Comparison of ENCODE assay signal across 8 cellular contexts in the genomic region with DNA sequence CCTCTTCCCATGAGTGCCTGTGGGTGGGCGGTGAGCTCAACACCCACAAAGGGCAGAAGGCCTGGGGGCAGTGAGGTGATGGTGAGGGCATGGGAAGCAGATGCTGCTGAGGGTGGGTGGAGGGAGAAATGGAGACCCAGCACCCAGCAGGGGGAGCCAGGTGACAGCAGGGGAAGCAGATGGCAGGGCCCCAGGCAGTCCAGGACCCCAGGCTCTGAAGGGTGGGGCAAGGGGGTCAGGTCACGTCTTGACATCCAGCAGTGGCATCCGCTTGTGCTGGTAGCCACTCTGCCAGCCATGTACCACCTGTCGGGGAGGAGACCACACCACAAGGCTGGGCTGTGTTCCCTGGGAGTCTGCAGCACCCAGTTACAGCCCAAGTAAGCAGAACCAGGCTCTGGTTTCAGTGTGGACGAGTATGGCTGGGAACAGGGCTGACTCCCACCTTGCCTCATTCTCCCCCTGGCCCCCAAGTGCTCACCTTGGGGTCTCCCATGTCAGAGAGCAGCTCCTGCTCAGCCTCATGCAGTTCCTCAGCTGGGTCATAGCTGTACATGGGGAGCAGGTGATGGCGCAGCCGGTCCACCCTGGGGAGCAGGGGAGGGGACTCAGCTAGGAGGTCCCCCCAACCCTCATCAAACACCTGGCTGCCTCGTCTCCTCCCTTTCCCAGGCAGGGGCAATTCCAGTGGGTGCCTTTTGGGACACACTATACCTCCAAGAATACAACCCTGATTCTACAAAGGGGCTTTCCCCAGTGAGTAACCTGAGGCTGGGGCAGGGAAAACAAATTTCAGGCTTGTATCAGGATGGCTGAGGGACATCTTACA. TPM values are rescaled to one million over a fixed set of nuclear protein-coding genes. Genes with fewer than 3 reads are reported as not detected.
A peak's percentile ranks its signal among the peaks of the same experiment; 100 is the strongest.
DNase-seq lines count a peak whose midpoint lies in the region; ATAC-seq and TF ChIP-seq lines count a peak whose summit lies in the region.

No MANE protein-coding gene starts in this region.

- peaks cover 10% of the 10 kb centered on the region for H3K36me3 ChIP-seq in PC-9 (ENCODE audit: low read depth)

- peak overlapping the region; percentile 93 for H3K4me3 Mint-ChIP-seq in activated naive CD4-positive, alpha-beta T cell treated with anti-CD3 and anti-CD28 coated beads, Interleukin-2, amount 50 U/mL, for 24 hours

- H3K27me3 ChIP-seq in PC-9 (ENCODE audit: insufficient read depth, low read depth) = no peaks in the 10 kb centered on the region

- H3K27me3 Mint-ChIP-seq in activated naive CD4-positive, alpha-beta T cell treated with anti-CD3 and anti-CD28 coated beads, Interleukin-2, amount 50 U/mL, for 24 hours = no peaks in the 10 kb centered on the region

- intact Hi-C loops in PC-9 (cut with micrococcal nuclease; ENCODE audit: unreplicated experiment) = loop anchor here (5.0 to 10.0 kb wide), 3 partner anchors 462 to 896 kb away; a partner anchor contains a TSS

- H3K9me3 Mint-ChIP-seq in activated naive CD4-positive, alpha-beta T cell treated with anti-CD3 and anti-CD28 coated beads, Interleukin-2, amount 50 U/mL, for 24 hours = no peaks in the 10 kb centered on the region

- H3K27ac ChIP-seq in C4-2B (no peak overlapping the region), PC-9 (peak overlapping the region; percentile 83)

- no peaks in the 10 kb centered on the region for H3K9me3 ChIP-seq in PC-9 (ENCODE audit: insufficient read depth, low read depth)

- H2AFZ ChIP-seq in PC-9 = no peak overlapping the region

- H3K9me2 ChIP-seq in PC-9 (ENCODE audit: insufficient read depth) = no peaks in the 10 kb centered on the region

- no TSS peak for BruUV-seq in PC-9 (replicated peaks; lab: Mats Ljungman, UMichigan)

- ATAC-seq in GM21576 (IDR thresholded peaks at IDR 0.05; ENCODE audit: unreplicated experiment) (no peak), HG02678 (IDR thresholded peaks at IDR 0.05; ENCODE audit: unreplicated experiment) (no peak)

- POLR2A ChIA-PET in PC-9 (lab: Charles Lee; ENCODE audit: unreplicated experiment) = interaction anchor here (0.6 to 0.8 kb wide), 3 partner anchors 10 to 309 kb away, joined by 5 read pairs; a partner anchor contains a TSS

- TF ChIP-seq CTCF in C4-2B (conservative IDR thresholded peaks at IDR 0.05) (peak; percentile 70), GM20000 (IDR thresholded peaks at IDR 0.05; ENCODE audit: extremely low read depth, missing control alignments) (peak; percentile 60), PC-9 (conservative IDR thresholded peaks at IDR 0.05) (peak; percentile 62; the same call in 1 of the 2 replicates)

- peaks cover 18% of the 10 kb centered on the region for H3K36me3 Mint-ChIP-seq in activated naive CD4-positive, alpha-beta T cell treated with anti-CD3 and anti-CD28 coated beads, Interleukin-2, amount 50 U/mL, for 24 hours

- peak overlapping the region; percentile 96 for H3K27ac Mint-ChIP-seq in activated naive CD4-positive, alpha-beta T cell treated with anti-CD3 and anti-CD28 coated beads, Interleukin-2, amount 50 U/mL, for 24 hours

- H3K79me2 ChIP-seq in PC-9 (ENCODE audit: low read depth) = peaks cover 24% of the 10 kb centered on the region

- H4K20me1 ChIP-seq in PC-9 (ENCODE audit: insufficient read depth) = peaks cover 5% of the 10 kb centered on the region; the same call in 1 of the 2 replicates

- peak overlapping the region; percentile 95 for H3K4me2 ChIP-seq in PC-9

- peaks cover 64% of the 10 kb centered on the region for H3K4me1 ChIP-seq in PC-9 (replicated peaks; ENCODE audit: insufficient read depth)

- no peak overlapping the region; the same call in 1 of the 2 replicates for H3K4me3 ChIP-seq in PC-9

- DNase-seq in GM20000 (ENCODE audit: low spot score) (peak; percentile 60), PC-9 (peak; percentile 72 to 75), islet precursor cell (peak; percentile 86), NCI-H2107 treated with DMSO at 0.1 percent for 48 hours (lab: John Stamatoyannopoulos, UW; ENCODE audit: unreplicated experiment) (no peak)

- H3F3A ChIP-seq in PC-9 (ENCODE audit: insufficient read depth, low read depth) = peaks cover 66% of the 10 kb centered on the region

- H3K4me1 Mint-ChIP-seq in activated naive CD4-positive, alpha-beta T cell treated with anti-CD3 and anti-CD28 coated beads, Interleukin-2, amount 50 U/mL, for 24 hours = peaks cover 62% of the 10 kb centered on the region

- CTCF ChIA-PET in PC-9 (lab: Charles Lee) = interaction anchor here (0.8 to 1.1 kb wide), 3 partner anchors 51 to 83 kb away, joined by 3 to 6 read pairs (median 3); no protein-coding TSS in a partner anchor

RNA-seq across cellular contexts. Expression of a gene that starts 2.0 kb away (rescaled TPM):
- 32.8 and 35.2 TPM in 2 replicates for total RNA-seq in PC-9 (2021)

RNA-seq across cellular contexts. Expression of a gene that starts 10.1 kb away (rescaled TPM):
- 1,825 and 1,951 TPM in 2 replicates for total RNA-seq in PC-9 (2021)
